In genomic region chr3:192918275-192918588, GRCh38 we compare ENCODE assay signal across 8 cellular contexts. TPM values are rescaled to one million over a fixed set of nuclear protein-coding genes. Genes with fewer than 3 reads are reported as not detected.
DNase-seq lines count a peak whose midpoint lies in the region; ATAC-seq and TF ChIP-seq lines count a peak whose summit lies in the region.

No MANE protein-coding gene starts in this region.

- H3K4me1 ChIP-seq in left ventricle myocardium inferior (peaks cover 61% of the 10 kb centered on the region), mammary epithelial cell (ENCODE audit: insufficient read depth, low read length) (peaks cover 14% of the 10 kb centered on the region), mesendoderm (ENCODE audit: control insufficient read depth, low read depth, low read length) (peaks cover 13% of the 10 kb centered on the region), urinary bladder (ENCODE audit: insufficient read depth) (no peaks in the 10 kb centered on the region)

- no peak overlapping the region for H2BK120ac ChIP-seq in mesendoderm (ENCODE audit: low read depth, low read length)

- no peak overlapping the region for H3K23ac ChIP-seq in mesendoderm (ENCODE audit: low read length)

- H4K20me1 ChIP-seq in mammary epithelial cell (ENCODE audit: insufficient read depth, low read length) = no peaks in the 10 kb centered on the region

- peak overlapping the region; percentile 94 for H3K27ac ChIP-seq in left ventricle myocardium inferior (replicated peaks)
- H3K27ac ChIP-seq in mammary epithelial cell (ENCODE audit: insufficient read depth, low read depth, low read length) = peak overlapping the region; percentile 61
- H3K27ac ChIP-seq in mesendoderm (ENCODE audit: low read depth, low read length) = peak overlapping the region; percentile 97
- no peak overlapping the region for H3K27ac ChIP-seq in urinary bladder (ENCODE audit: low read depth)

- no peak overlapping the region for H4K5ac ChIP-seq in mesendoderm (ENCODE audit: low read length)

- ATAC-seq in GM21360 (IDR thresholded peaks at IDR 0.05; ENCODE audit: unreplicated experiment) (no peak), HG02571 (IDR thresholded peaks at IDR 0.05; ENCODE audit: unreplicated experiment) (no peak)

- in situ Hi-C loops in mammary epithelial cell (cut with MboI; ENCODE audit: low sequenced_read_pairs in 2 of 2) = loop anchor here in 1 of 2 donors (10.0 kb wide), 1 partner anchor 93 kb away; no protein-coding TSS in a partner anchor

- no peaks in the 10 kb centered on the region for H3K27me3 ChIP-seq in left ventricle myocardium inferior (ENCODE audit: low read depth)
- no peaks in the 10 kb centered on the region for H3K27me3 ChIP-seq in mammary epithelial cell (ENCODE audit: insufficient read depth, low read length)
- no peaks in the 10 kb centered on the region for H3K27me3 ChIP-seq in mesendoderm (ENCODE audit: insufficient read depth, low read length, poor library complexity)

- intact Hi-C loops in left ventricle myocardium inferior (cut with micrococcal nuclease) = loop anchor here (5.0 kb wide), 1 partner anchor 101 kb away; no protein-coding TSS in a partner anchor
- intact Hi-C loops in cardiac septum (cut with DNase I) = loop anchor here (5.0 to 10.0 kb wide), 3 partner anchors 39 to 317 kb away; no protein-coding TSS in a partner anchor
- intact Hi-C loops in mammary epithelial cell (cut with micrococcal nuclease) = loop anchor here (2.0 to 5.0 kb wide), 2 partner anchors 17 to 654 kb away; no protein-coding TSS in a partner anchor

- peak overlapping the region; percentile 97 for H3K56ac ChIP-seq in mesendoderm (ENCODE audit: low read length)

- H3K4me3 ChIP-seq in left ventricle myocardium inferior (peak overlapping the region; percentile 78), mammary epithelial cell (replicated peaks in 1 of 3; ENCODE audit: insufficient read depth in 1 of 3, low read depth in 2 of 3, low read length in 3 of 3) (peak overlapping the region; percentile 82 to 91 (median 90)), mesendoderm (ENCODE audit: low read length) (peak overlapping the region; percentile 72), urinary bladder (ENCODE audit: low read depth, low read length) (peak overlapping the region; percentile 67)

- peaks cover 7% of the 10 kb centered on the region for H3K79me1 ChIP-seq in mesendoderm (ENCODE audit: low read length)

- no peaks in the 10 kb centered on the region for H3K36me3 ChIP-seq in left ventricle myocardium inferior
- H3K36me3 ChIP-seq in mammary epithelial cell (ENCODE audit: insufficient read depth, low read length) = no peaks in the 10 kb centered on the region
- H3K36me3 ChIP-seq in mesendoderm (ENCODE audit: control insufficient read depth, insufficient read depth, low read length) = no peaks in the 10 kb centered on the region
- no peaks in the 10 kb centered on the region for H3K36me3 ChIP-seq in urinary bladder (ENCODE audit: insufficient read depth)

- H3K4ac ChIP-seq in mesendoderm (ENCODE audit: low read depth, low read length) = no peak overlapping the region

- H3K4me2 ChIP-seq in mammary epithelial cell (ENCODE audit: insufficient read depth, low read depth, low read length) = peak overlapping the region; percentile 85
- peak overlapping the region; percentile 83 for H3K4me2 ChIP-seq in mesendoderm (ENCODE audit: low read length)

- no peak overlapping the region for H4K8ac ChIP-seq in mesendoderm (ENCODE audit: low read depth, low read length)

- 2% methylated on average over 10 of the region's 13 CpGs for WGBS in mammary epithelial cell (ENCODE audit: low coverage, missing lambda C conversion rate)
- no CpG with 5 or more reads among the region's 13 CpGs for WGBS in mesendoderm (ENCODE audit: extremely low coverage, insufficient coverage, low lambda C conversion rate)
- 3% methylated on average over 13 of the region's 13 CpGs for WGBS in urinary bladder

- no peak for DNase-seq in left ventricle myocardium inferior
- DNase-seq in cardiac septum (ENCODE audit: low spot score) = no peak
- DNase-seq in mammary epithelial cell = no peak
- DNase-seq in mesendoderm = no peak
- no peak for DNase-seq in NCI-H1092 (lab: John Stamatoyannopoulos, UW)

- H3K9me3 ChIP-seq in left ventricle myocardium inferior (replicated peaks) (no peaks in the 10 kb centered on the region), mammary epithelial cell (replicated peaks; ENCODE audit: insufficient read depth, low read length) (no peaks in the 10 kb centered on the region)

- no TSS peak for BruUV-seq in mammary epithelial cell (replicated peaks; lab: Mats Ljungman, UMichigan)

- CTCF ChIA-PET in mammary epithelial cell (lab: Charles Lee; ENCODE audit: low non-redundant PET) = interaction anchor here (0.6 kb wide), 1 partner anchor 28 kb away, joined by 13 read pairs; no protein-coding TSS in a partner anchor

- dilution Hi-C loops in mammary epithelial cell (cut with HindIII; ENCODE audit: low sequenced_read_pairs) = loop anchor here (5.0 kb wide), 1 partner anchor 76 kb away; no protein-coding TSS in a partner anchor

- H2AK5ac ChIP-seq in mesendoderm (ENCODE audit: low read length) = no peak overlapping the region

- peaks cover 36% of the 10 kb centered on the region for H3K79me2 ChIP-seq in mammary epithelial cell (ENCODE audit: insufficient read depth, low read length)
- H3K79me2 ChIP-seq in mesendoderm (ENCODE audit: control insufficient read depth, insufficient read depth, low read length) = peaks cover 25% of the 10 kb centered on the region

- TF ChIP-seq CTCF in left ventricle myocardium inferior (IDR thresholded peaks at IDR 0.05; ENCODE audit: borderline replicate concordance) (no peak), mammary epithelial cell (conservative IDR thresholded peaks at IDR 0.05 in 1 of 2, IDR thresholded peaks at IDR 0.05 in 1 of 2; ENCODE audit: extremely low read depth in 1 of 2, insufficient read depth in 1 of 2, low read depth in 1 of 2, low read length in 2 of 2) (no peak)

- H2AFZ ChIP-seq in mammary epithelial cell (ENCODE audit: low read depth, low read length) = peak overlapping the region; percentile 95

- no peak overlapping the region for H2BK15ac ChIP-seq in mesendoderm (replicated peaks; ENCODE audit: low read depth)

- H3K18ac ChIP-seq in mesendoderm (ENCODE audit: low read length) = peak overlapping the region; percentile 56

- H3K9ac ChIP-seq in mammary epithelial cell (ENCODE audit: insufficient read depth, low read length) (peak overlapping the region; percentile 69), mesendoderm (ENCODE audit: low read length) (peak overlapping the region; percentile 91)

- peak overlapping the region; percentile 56 for H2BK5ac ChIP-seq in mesendoderm (ENCODE audit: low read length)

RNA-seq across cellular contexts. Expression of gene MB21D2, which starts 0.6 kb away (rescaled TPM):
- total RNA-seq in left ventricle myocardium inferior (1.8 TPM), cardiac septum (3.2 TPM), mammary epithelial cell (1 to 10 TPM; 5.2 to 7.8 TPM), urinary bladder (22.6 TPM)
- polyA plus RNA-seq in mammary epithelial cell (4.7 TPM), urinary bladder (4.1 TPM)
- polyA minus RNA-seq in mammary epithelial cell = 4.9 TPM
- 19.5 TPM for polyA plus RNA-seq in mesendoderm (2013, experiment 1 of 2)
- polyA plus RNA-seq in mesendoderm (2013, experiment 2 of 2) = 19.5 TPM
